Comparison of ENCODE assay signal across 7 cellular contexts in genomic region chr11:65121865-65122696, GRCh38. TPM values are rescaled to one million over a fixed set of nuclear protein-coding genes. Genes with fewer than 3 reads are reported as not detected.
A peak's percentile ranks its signal among the peaks of the same experiment; 100 is the strongest.
DNase-seq lines count a peak whose midpoint lies in the region; ATAC-seq, FAIRE-seq and TF ChIP-seq lines count a peak whose summit lies in the region.

Gene FAU, minus strand, starts transcription at chr11:65122134. Its CDS starts 321 bp downstream, at chr11:65121813.
Gene MRPL49, plus strand, starts transcription at chr11:65122321. Its CDS starts 26 bp downstream, at chr11:65122347.

- H2AFZ ChIP-seq in hepatocyte, result peak within 1 kb of the TSS; percentile 77

- H3K4me2 ChIP-seq in hepatocyte, result peak within 1 kb of the TSS; percentile 89

- no peaks in the 10 kb centered on the region for H4K20me1 ChIP-seq in hepatocyte (ENCODE audit: insufficient read depth, poor library complexity, severe bottlenecking)

- peaks cover 2% of the 10 kb centered on the region for H3K36me3 ChIP-seq in hepatocyte (replicated peaks; ENCODE audit: insufficient read depth, low read depth)

- H3K27me3 ChIP-seq in hepatocyte, result no peaks in the 10 kb centered on the region

- H3K27ac ChIP-seq in hepatocyte, result peak within 1 kb of the TSS; percentile 96

- no peaks in the 10 kb centered on the region for H3K9me3 ChIP-seq in hepatocyte (ENCODE audit: low read depth)

- H3K79me2 ChIP-seq in hepatocyte, result peaks cover 53% of the 10 kb centered on the region

- under 1% methylated on average over 64 of the region's 64 CpGs for WGBS in hepatocyte (ENCODE audit: low lambda C conversion rate, missing lambda C conversion rate)

- ATAC-seq in HG02981 (IDR thresholded peaks at IDR 0.05; ENCODE audit: unreplicated experiment), result peak; percentile 59

- peaks cover 12% of the 10 kb centered on the region for H3K4me1 ChIP-seq in hepatocyte (ENCODE audit: insufficient read depth)

- DNase-seq in GM18507 (ENCODE audit: extremely low spot score, insufficient read length, low read depth) (peak; percentile 90), NCI-H2081 (lab: John Stamatoyannopoulos, UW) (peak; percentile 97 to 98), T1000 (lab: John Stamatoyannopoulos, UW) (peak; percentile 92), astrocyte of the hippocampus (ENCODE audit: low read depth, low spot score) (peak; percentile 99), hepatocyte (ENCODE audit: low spot score) (peak; percentile 100), retinal pigment epithelial cell (ENCODE audit: low read depth) (peak; percentile 94)

- peak; percentile 98 for FAIRE-seq in GM18507 (lab: Jason Lieb, UNC)

- TF ChIP-seq CTCF in hepatocyte (IDR thresholded peaks at IDR 0.05; ENCODE audit: poor library complexity), result no peak
- TF ChIP-seq CTCF in retinal pigment epithelial cell (conservative IDR thresholded peaks at IDR 0.05; ENCODE audit: low read depth, low read length), result no peak

- H3K4me3 ChIP-seq in hepatocyte, result peak within 1 kb of the TSS; percentile 60
- H3K4me3 ChIP-seq in retinal pigment epithelial cell (ENCODE audit: low read length), result peak within 1 kb of the TSS; percentile 98

- H3K9me2 ChIP-seq in hepatocyte (replicated peaks; ENCODE audit: insufficient read depth), result no peaks in the 10 kb centered on the region

RNA-seq across cellular contexts. Expression of gene FAU, which starts in this region (rescaled TPM):
- total RNA-seq in hepatocyte, result 211 and 264 TPM in 2 replicates
- polyA plus RNA-seq in hepatocyte, result 434 and 462 TPM in 2 replicates

RNA-seq across cellular contexts. Expression of gene MRPL49, which starts in this region (rescaled TPM):
- total RNA-seq in hepatocyte, result 57.6 and 71.0 TPM in 2 replicates
- 46.2 and 46.8 TPM in 2 replicates for polyA plus RNA-seq in hepatocyte

Comparison
In these comparisons a context has a peak if more than half of its experiments do, and no peak if none do; other contexts are left out.
1. Peak in every context shown above with its lines: DNase-seq, ATAC-seq, H3K4me3 ChIP-seq and H3K27ac ChIP-seq.